In genomic region chr14:69726761-69727511, GRCh38 we compare ENCODE assay signal across 1 cellular context.
TF ChIP-seq lines count a peak whose summit lies in the region.

No MANE protein-coding gene starts in this region.

TF ChIP-seq in HepG2, 621 proteins besides CTCF, POLR2A, EP300 and RAD21 (continued from another document and continues in another):
- TF ChIP-seq MIER3 (CRISPR knock-in tag; IDR thresholded peaks at IDR 0.05; ENCODE audit: borderline replicate concordance) (0 out of 2 replicates have a peak, but pooled peaks have one; percentile 24), ZNF710 (CRISPR knock-in tag; IDR thresholded peaks at IDR 0.05; ENCODE audit: borderline replicate concordance) (no peak), STAG1 (CRISPR knock-in tag; IDR thresholded peaks at IDR 0.05) (peak; percentile 100), MAZ (IDR thresholded peaks at IDR 0.05; ENCODE audit: borderline replicate concordance, low read depth, low read length) (peak; percentile 55; the same call in 1 of the 2 replicates), MAZ (CRISPR knock-in tag; IDR thresholded peaks at IDR 0.05; ENCODE audit: low read depth) (peak; percentile 86; the same call in 1 of the 2 replicates), ZNF788 (CRISPR knock-in tag; IDR thresholded peaks at IDR 0.05; ENCODE audit: borderline replicate concordance) (peak; percentile 64; the same call in 1 of the 2 replicates), ZNF17 (CRISPR knock-in tag; IDR thresholded peaks at IDR 0.05) (no peak), ZNF333 (CRISPR knock-in tag; IDR thresholded peaks at IDR 0.05; ENCODE audit: borderline replicate concordance) (0 out of 2 replicates have a peak, but pooled peaks have one; percentile 17), SP1 (IDR thresholded peaks at IDR 0.05) (no peak), SP1 (CRISPR knock-in tag; IDR thresholded peaks at IDR 0.05) (no peak), ZNF629 (CRISPR knock-in tag; conservative IDR thresholded peaks at IDR 0.05) (no peak), NR2C2 (CRISPR knock-in tag; IDR thresholded peaks at IDR 0.05; ENCODE audit: borderline replicate concordance) (peak; percentile 79), MYC (CRISPR knock-in tag; IDR thresholded peaks at IDR 0.05; ENCODE audit: borderline replicate concordance) (peak; percentile 42; the same call in 1 of the 2 replicates), ZNF343 (CRISPR knock-in tag; IDR thresholded peaks at IDR 0.05) (0 out of 2 replicates have a peak, but pooled peaks have one; percentile 12), ZNF180 (CRISPR knock-in tag; IDR thresholded peaks at IDR 0.05; ENCODE audit: borderline replicate concordance, low read depth) (no peak), ZNF687 (CRISPR knock-in tag; IDR thresholded peaks at IDR 0.05) (peak; percentile 84), ZC3H13 (CRISPR knock-in tag; IDR thresholded peaks at IDR 0.05) (no peak), ZNF253 (CRISPR knock-in tag; IDR thresholded peaks at IDR 0.05; ENCODE audit: borderline replicate concordance) (peak; percentile 40; the same call in 1 of the 2 replicates), KDM5B (CRISPR knock-in tag; IDR thresholded peaks at IDR 0.05; ENCODE audit: borderline replicate concordance) (peak; percentile 63; the same call in 1 of the 2 replicates), ZNF772 (CRISPR knock-in tag; IDR thresholded peaks at IDR 0.05) (0 out of 2 replicates have a peak, but pooled peaks have one; percentile 54), SP4 (CRISPR knock-in tag; IDR thresholded peaks at IDR 0.05) (0 out of 2 replicates have a peak, but pooled peaks have one; percentile 42), ZNF282 (IDR thresholded peaks at IDR 0.05; ENCODE audit: partially characterized antibody) (no peak), KLF15 (CRISPR knock-in tag; IDR thresholded peaks at IDR 0.05; ENCODE audit: borderline replicate concordance) (no peak), U2AF2 (IDR thresholded peaks at IDR 0.05; ENCODE audit: low read depth, low read length) (no peak), NR3C1 (CRISPR knock-in tag; IDR thresholded peaks at IDR 0.05) (no peak), ZNF761 (CRISPR knock-in tag; conservative IDR thresholded peaks at IDR 0.05) (no peak), ZNF747 (CRISPR knock-in tag; IDR thresholded peaks at IDR 0.05; ENCODE audit: borderline replicate concordance) (0 out of 2 replicates have a peak, but pooled peaks have one; percentile 48), ZNF496 (CRISPR knock-in tag; IDR thresholded peaks at IDR 0.05; ENCODE audit: insufficient replicate concordance) (no peak), HCFC1 (IDR thresholded peaks at IDR 0.05; ENCODE audit: low read depth, low read length) (no peak), ZNF883 (CRISPR knock-in tag; IDR thresholded peaks at IDR 0.05; ENCODE audit: not compliant biosample characterization) (no peak), KAT8 (CRISPR knock-in tag; IDR thresholded peaks at IDR 0.05) (peak; percentile 43; the same call in 1 of the 2 replicates)
- TF ChIP-seq, protein P1, sequence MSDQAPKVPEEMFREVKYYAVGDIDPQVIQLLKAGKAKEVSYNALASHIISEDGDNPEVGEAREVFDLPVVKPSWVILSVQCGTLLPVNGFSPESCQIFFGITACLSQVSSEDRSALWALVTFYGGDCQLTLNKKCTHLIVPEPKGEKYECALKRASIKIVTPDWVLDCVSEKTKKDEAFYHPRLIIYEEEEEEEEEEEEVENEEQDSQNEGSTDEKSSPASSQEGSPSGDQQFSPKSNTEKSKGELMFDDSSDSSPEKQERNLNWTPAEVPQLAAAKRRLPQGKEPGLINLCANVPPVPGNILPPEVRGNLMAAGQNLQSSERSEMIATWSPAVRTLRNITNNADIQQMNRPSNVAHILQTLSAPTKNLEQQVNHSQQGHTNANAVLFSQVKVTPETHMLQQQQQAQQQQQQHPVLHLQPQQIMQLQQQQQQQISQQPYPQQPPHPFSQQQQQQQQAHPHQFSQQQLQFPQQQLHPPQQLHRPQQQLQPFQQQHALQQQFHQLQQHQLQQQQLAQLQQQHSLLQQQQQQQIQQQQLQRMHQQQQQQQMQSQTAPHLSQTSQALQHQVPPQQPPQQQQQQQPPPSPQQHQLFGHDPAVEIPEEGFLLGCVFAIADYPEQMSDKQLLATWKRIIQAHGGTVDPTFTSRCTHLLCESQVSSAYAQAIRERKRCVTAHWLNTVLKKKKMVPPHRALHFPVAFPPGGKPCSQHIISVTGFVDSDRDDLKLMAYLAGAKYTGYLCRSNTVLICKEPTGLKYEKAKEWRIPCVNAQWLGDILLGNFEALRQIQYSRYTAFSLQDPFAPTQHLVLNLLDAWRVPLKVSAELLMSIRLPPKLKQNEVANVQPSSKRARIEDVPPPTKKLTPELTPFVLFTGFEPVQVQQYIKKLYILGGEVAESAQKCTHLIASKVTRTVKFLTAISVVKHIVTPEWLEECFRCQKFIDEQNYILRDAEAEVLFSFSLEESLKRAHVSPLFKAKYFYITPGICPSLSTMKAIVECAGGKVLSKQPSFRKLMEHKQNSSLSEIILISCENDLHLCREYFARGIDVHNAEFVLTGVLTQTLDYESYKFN (CRISPR knock-in tag; conservative IDR thresholded peaks at IDR 0.05) = 0 out of 2 replicates have a peak, but pooled peaks have one; percentile 23
- TF ChIP-seq, protein P2, sequence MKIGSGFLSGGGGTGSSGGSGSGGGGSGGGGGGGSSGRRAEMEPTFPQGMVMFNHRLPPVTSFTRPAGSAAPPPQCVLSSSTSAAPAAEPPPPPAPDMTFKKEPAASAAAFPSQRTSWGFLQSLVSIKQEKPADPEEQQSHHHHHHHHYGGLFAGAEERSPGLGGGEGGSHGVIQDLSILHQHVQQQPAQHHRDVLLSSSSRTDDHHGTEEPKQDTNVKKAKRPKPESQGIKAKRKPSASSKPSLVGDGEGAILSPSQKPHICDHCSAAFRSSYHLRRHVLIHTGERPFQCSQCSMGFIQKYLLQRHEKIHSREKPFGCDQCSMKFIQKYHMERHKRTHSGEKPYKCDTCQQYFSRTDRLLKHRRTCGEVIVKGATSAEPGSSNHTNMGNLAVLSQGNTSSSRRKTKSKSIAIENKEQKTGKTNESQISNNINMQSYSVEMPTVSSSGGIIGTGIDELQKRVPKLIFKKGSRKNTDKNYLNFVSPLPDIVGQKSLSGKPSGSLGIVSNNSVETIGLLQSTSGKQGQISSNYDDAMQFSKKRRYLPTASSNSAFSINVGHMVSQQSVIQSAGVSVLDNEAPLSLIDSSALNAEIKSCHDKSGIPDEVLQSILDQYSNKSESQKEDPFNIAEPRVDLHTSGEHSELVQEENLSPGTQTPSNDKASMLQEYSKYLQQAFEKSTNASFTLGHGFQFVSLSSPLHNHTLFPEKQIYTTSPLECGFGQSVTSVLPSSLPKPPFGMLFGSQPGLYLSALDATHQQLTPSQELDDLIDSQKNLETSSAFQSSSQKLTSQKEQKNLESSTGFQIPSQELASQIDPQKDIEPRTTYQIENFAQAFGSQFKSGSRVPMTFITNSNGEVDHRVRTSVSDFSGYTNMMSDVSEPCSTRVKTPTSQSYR (CRISPR knock-in tag; IDR thresholded peaks at IDR 0.05; ENCODE audit: borderline replicate concordance) = no peak
- TF ChIP-seq, protein P3, sequence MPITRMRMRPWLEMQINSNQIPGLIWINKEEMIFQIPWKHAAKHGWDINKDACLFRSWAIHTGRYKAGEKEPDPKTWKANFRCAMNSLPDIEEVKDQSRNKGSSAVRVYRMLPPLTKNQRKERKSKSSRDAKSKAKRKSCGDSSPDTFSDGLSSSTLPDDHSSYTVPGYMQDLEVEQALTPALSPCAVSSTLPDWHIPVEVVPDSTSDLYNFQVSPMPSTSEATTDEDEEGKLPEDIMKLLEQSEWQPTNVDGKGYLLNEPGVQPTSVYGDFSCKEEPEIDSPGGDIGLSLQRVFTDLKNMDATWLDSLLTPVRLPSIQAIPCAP (CRISPR knock-in tag; IDR thresholded peaks at IDR 0.05; ENCODE audit: low read depth) = no peak
- TF ChIP-seq, protein P4, sequence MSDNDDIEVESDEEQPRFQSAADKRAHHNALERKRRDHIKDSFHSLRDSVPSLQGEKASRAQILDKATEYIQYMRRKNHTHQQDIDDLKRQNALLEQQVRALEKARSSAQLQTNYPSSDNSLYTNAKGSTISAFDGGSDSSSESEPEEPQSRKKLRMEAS (IDR thresholded peaks at IDR 0.05) = peak; percentile 59
- TF ChIP-seq, protein P5, sequence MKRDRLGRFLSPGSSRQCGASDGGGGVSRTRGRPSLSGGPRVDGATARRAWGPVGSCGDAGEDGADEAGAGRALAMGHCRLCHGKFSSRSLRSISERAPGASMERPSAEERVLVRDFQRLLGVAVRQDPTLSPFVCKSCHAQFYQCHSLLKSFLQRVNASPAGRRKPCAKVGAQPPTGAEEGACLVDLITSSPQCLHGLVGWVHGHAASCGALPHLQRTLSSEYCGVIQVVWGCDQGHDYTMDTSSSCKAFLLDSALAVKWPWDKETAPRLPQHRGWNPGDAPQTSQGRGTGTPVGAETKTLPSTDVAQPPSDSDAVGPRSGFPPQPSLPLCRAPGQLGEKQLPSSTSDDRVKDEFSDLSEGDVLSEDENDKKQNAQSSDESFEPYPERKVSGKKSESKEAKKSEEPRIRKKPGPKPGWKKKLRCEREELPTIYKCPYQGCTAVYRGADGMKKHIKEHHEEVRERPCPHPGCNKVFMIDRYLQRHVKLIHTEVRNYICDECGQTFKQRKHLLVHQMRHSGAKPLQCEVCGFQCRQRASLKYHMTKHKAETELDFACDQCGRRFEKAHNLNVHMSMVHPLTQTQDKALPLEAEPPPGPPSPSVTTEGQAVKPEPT (CRISPR knock-in tag; IDR thresholded peaks at IDR 0.05; ENCODE audit: low read depth) = 0 out of 2 replicates have a peak, but pooled peaks have one; percentile 41
- TF ChIP-seq, protein P6, sequence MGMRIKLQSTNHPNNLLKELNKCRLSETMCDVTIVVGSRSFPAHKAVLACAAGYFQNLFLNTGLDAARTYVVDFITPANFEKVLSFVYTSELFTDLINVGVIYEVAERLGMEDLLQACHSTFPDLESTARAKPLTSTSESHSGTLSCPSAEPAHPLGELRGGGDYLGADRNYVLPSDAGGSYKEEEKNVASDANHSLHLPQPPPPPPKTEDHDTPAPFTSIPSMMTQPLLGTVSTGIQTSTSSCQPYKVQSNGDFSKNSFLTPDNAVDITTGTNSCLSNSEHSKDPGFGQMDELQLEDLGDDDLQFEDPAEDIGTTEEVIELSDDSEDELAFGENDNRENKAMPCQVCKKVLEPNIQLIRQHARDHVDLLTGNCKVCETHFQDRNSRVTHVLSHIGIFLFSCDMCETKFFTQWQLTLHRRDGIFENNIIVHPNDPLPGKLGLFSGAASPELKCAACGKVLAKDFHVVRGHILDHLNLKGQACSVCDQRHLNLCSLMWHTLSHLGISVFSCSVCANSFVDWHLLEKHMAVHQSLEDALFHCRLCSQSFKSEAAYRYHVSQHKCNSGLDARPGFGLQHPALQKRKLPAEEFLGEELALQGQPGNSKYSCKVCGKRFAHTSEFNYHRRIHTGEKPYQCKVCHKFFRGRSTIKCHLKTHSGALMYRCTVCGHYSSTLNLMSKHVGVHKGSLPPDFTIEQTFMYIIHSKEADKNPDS (CRISPR knock-in tag; IDR thresholded peaks at IDR 0.05) = no peak
- TF ChIP-seq, protein P7, sequence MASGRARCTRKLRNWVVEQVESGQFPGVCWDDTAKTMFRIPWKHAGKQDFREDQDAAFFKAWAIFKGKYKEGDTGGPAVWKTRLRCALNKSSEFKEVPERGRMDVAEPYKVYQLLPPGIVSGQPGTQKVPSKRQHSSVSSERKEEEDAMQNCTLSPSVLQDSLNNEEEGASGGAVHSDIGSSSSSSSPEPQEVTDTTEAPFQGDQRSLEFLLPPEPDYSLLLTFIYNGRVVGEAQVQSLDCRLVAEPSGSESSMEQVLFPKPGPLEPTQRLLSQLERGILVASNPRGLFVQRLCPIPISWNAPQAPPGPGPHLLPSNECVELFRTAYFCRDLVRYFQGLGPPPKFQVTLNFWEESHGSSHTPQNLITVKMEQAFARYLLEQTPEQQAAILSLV (CRISPR knock-in tag; IDR thresholded peaks at IDR 0.05; ENCODE audit: borderline replicate concordance) = no peak
- TF ChIP-seq, protein P8, sequence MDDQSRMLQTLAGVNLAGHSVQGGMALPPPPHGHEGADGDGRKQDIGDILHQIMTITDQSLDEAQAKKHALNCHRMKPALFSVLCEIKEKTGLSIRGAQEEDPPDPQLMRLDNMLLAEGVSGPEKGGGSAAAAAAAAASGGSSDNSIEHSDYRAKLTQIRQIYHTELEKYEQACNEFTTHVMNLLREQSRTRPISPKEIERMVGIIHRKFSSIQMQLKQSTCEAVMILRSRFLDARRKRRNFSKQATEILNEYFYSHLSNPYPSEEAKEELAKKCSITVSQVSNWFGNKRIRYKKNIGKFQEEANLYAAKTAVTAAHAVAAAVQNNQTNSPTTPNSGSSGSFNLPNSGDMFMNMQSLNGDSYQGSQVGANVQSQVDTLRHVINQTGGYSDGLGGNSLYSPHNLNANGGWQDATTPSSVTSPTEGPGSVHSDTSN (CRISPR knock-in tag; IDR thresholded peaks at IDR 0.05; ENCODE audit: borderline replicate concordance) = no peak
